ENCODE assay signal across 8 cellular contexts in the genomic region with DNA sequence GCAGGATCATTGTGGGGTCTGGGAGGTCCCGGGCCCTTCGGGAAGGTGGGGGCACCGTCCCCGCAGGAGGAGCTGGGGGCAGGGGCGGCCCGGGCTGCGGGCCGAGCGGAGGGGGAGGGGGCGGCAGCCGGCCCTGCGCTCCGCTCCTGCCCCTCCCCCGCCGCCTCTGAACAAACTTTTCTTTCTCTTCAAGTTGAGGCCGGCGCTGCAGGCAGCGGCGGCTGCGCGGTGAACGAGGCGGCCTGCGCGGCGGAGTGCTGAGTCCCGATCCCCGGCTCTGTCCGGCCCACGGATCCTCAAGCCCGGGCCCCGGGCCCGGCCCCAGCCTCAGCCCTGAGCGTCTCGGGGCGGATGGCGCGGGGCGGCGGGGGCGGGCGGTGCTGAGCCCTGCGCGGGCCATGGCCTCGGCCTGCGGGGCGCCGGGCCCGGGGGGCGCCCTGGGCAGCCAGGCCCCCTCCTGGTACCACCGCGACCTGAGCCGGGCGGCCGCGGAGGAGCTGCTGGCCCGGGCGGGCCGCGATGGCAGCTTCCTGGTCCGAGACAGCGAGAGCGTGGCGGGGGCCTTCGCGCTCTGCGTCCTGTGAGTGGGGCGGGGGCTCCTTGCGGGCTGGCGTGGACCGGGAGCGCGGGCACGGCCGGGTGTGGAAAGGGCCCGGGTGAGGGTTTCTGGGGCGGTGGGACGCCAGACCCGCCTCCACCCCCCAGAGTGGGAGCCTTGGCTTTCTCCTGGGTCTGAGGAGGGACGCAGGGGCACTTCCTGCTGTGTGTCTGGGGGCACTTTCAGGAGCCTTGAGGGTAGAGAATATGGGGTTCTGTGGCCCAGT. TPM values are rescaled to one million over a fixed set of nuclear protein-coding genes. Genes with fewer than 3 reads are reported as not detected.
A peak's percentile ranks its signal among the peaks of the same experiment; 100 is the strongest.
DNase-seq lines count a peak whose midpoint lies in the region; ATAC-seq, FAIRE-seq and TF ChIP-seq lines count a peak whose summit lies in the region.

A gene with protein sequence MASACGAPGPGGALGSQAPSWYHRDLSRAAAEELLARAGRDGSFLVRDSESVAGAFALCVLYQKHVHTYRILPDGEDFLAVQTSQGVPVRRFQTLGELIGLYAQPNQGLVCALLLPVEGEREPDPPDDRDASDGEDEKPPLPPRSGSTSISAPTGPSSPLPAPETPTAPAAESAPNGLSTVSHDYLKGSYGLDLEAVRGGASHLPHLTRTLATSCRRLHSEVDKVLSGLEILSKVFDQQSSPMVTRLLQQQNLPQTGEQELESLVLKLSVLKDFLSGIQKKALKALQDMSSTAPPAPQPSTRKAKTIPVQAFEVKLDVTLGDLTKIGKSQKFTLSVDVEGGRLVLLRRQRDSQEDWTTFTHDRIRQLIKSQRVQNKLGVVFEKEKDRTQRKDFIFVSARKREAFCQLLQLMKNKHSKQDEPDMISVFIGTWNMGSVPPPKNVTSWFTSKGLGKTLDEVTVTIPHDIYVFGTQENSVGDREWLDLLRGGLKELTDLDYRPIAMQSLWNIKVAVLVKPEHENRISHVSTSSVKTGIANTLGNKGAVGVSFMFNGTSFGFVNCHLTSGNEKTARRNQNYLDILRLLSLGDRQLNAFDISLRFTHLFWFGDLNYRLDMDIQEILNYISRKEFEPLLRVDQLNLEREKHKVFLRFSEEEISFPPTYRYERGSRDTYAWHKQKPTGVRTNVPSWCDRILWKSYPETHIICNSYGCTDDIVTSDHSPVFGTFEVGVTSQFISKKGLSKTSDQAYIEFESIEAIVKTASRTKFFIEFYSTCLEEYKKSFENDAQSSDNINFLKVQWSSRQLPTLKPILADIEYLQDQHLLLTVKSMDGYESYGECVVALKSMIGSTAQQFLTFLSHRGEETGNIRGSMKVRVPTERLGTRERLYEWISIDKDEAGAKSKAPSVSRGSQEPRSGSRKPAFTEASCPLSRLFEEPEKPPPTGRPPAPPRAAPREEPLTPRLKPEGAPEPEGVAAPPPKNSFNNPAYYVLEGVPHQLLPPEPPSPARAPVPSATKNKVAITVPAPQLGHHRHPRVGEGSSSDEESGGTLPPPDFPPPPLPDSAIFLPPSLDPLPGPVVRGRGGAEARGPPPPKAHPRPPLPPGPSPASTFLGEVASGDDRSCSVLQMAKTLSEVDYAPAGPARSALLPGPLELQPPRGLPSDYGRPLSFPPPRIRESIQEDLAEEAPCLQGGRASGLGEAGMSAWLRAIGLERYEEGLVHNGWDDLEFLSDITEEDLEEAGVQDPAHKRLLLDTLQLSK (plus strand): TSS at position 181 of the 824 bp plus-strand sequence. CDS start 218 bp downstream, at position 399.

- H3F3A ChIP-seq in Loucy (ENCODE audit: low read depth), result no peaks in the 10 kb centered on the region

- peaks cover 16% of the 10 kb centered on the region; the same call in 1 of the 2 replicates for H3K36me3 ChIP-seq in Loucy (ENCODE audit: insufficient read depth, low read length)
- H3K36me3 ChIP-seq in neuron (ENCODE audit: insufficient read depth, low read length), result peaks cover 26% of the 10 kb centered on the region
- H3K36me3 ChIP-seq in aorta (ENCODE audit: control insufficient read depth in 1 of 2, insufficient read depth in 2 of 2, low read length in 1 of 2), result peaks cover 0 to under 1% of the 10 kb centered on the region in 2 donors

- peak within 1 kb of the TSS; percentile 97 for H3K4me2 ChIP-seq in Loucy (ENCODE audit: low read depth, low read length, poor library complexity, severe bottlenecking)

- H3K4me3 ChIP-seq in Loucy (ENCODE audit: low read length, poor library complexity, severe bottlenecking) (peak within 1 kb of the TSS; percentile 99), neuron (ENCODE audit: low read length) (peak within 1 kb of the TSS; percentile 74), aorta (ENCODE audit: low read length in 2 of 2) (peak within 1 kb of the TSS; percentile 91 to 98)

- TF ChIP-seq CTCF in Loucy (conservative IDR thresholded peaks at IDR 0.05; ENCODE audit: low read length), result no peak

- DNase-seq in EL (peak; percentile 43), frontal cortex (ENCODE audit: low spot score in 2 of 2) (peak; percentile 57 to 70), aorta (peak; percentile 69 to 86), kidney glomerular epithelial cell (lab: John Stamatoyannopoulos, UW) (no peak), NCI-H2107 treated with DMSO at 0.1 percent for 48 hours (lab: John Stamatoyannopoulos, UW; ENCODE audit: unreplicated experiment) (no peak)
- peak; percentile 24 for DNase-seq in activated effector memory CD4-positive, alpha-beta T cell treated with Interleukin-2 at 50 U/mL for 16 hours

- ATAC-seq in aorta (ENCODE audit: low FRiP score), result no peak

- peak within 1 kb of the TSS; percentile 83 to 85 for H3K27ac ChIP-seq in aorta (ENCODE audit: low read depth in 1 of 2, low read length in 2 of 2)

- H3K9me3 ChIP-seq in Loucy (ENCODE audit: insufficient read depth, low read depth, low read length), result no peaks in the 10 kb centered on the region
- H3K9me3 ChIP-seq in neuron (ENCODE audit: low read length), result no peaks in the 10 kb centered on the region
- no peaks in the 10 kb centered on the region for H3K9me3 ChIP-seq in aorta (ENCODE audit: control insufficient read depth, low read length)

- H3K9ac ChIP-seq in Loucy (ENCODE audit: low read depth, low read length, poor library complexity, severe bottlenecking), result peak within 1 kb of the TSS; percentile 94

- H3K79me2 ChIP-seq in Loucy (ENCODE audit: insufficient read depth, low read length), result peaks cover 37% of the 10 kb centered on the region

- H4K20me1 ChIP-seq in Loucy (ENCODE audit: insufficient read depth, low read length, poor library complexity, severe bottlenecking), result peaks cover 24% of the 10 kb centered on the region

- intact Hi-C loops in aorta (cut with DNase I), result loop anchor here in 1 of 2 donors (5.0 kb wide), 1 partner anchor 208 kb away; the partner anchor contains the start of gene CLPB

- peaks cover 38% of the 10 kb centered on the region for H3K4me1 ChIP-seq in Loucy (ENCODE audit: insufficient read depth, low read length, poor library complexity, severe bottlenecking)
- peaks cover 10% of the 10 kb centered on the region for H3K4me1 ChIP-seq in neuron (ENCODE audit: insufficient read depth, low read length)
- H3K4me1 ChIP-seq in aorta (ENCODE audit: control insufficient read depth in 1 of 2, insufficient read depth in 2 of 2, low read length in 2 of 2), result no peaks in the 10 kb centered on the region

- H3K9me2 ChIP-seq in Loucy (replicated peaks; ENCODE audit: low read depth, low read length), result no peaks in the 10 kb centered on the region

- H3K27me3 ChIP-seq in Loucy (ENCODE audit: insufficient read depth, low read length, poor library complexity, severe bottlenecking) (no peaks in the 10 kb centered on the region), neuron (ENCODE audit: insufficient read depth, low read length) (peaks cover 2% of the 10 kb centered on the region), aorta (ENCODE audit: control insufficient read depth in 1 of 2, insufficient read depth in 2 of 2, low read length in 1 of 2) (no peaks in the 10 kb centered on the region)

- FAIRE-seq in frontal cortex (lab: Jason Lieb, UNC), result no peak

- 1% methylated on average over 39 to 80 of the region's 80 CpGs for WGBS in aorta, 2 donors

- peak within 1 kb of the TSS; percentile 85 for H2AFZ ChIP-seq in Loucy (ENCODE audit: low read length)
- peak within 1 kb of the TSS; percentile 76 for H2AFZ ChIP-seq in neuron (ENCODE audit: low read depth, low read length)

RNA-seq across cellular contexts. Expression of the gene that starts here (rescaled TPM):
- total RNA-seq in frontal cortex (6.5 TPM), aorta (100 to 1,000 TPM; 130 to 166 TPM)
- 100 to 1,000 TPM in 1 of 2 donors, 10 to 100 TPM in 1; 21.9 to 135 TPM for polyA plus RNA-seq in aorta

Comparison
In these comparisons a context has a peak if more than half of its experiments do, and no peak if none do; other contexts are left out.
1. RNA of the gene that starts here (total RNA-seq): 130 to 166 TPM in aorta; 6.5 TPM in frontal cortex (single experiment); every median in the first group is over 10 times any median in the second.
2. DNase-seq: peak in EL (single experiment), activated effector memory CD4-positive, alpha-beta T cell treated with Interleukin-2 at 50 U/mL for 16 hours (single experiment), frontal cortex (2 of 2) and aorta (2 of 2); none in kidney glomerular epithelial cell (single experiment) and NCI-H2107 treated with DMSO at 0.1 percent for 48 hours (single experiment).
3. Peak in every context shown above with its lines, with median percentiles within 50 percentile points of each other: H3K4me3 ChIP-seq.